In the genomic region with DNA sequence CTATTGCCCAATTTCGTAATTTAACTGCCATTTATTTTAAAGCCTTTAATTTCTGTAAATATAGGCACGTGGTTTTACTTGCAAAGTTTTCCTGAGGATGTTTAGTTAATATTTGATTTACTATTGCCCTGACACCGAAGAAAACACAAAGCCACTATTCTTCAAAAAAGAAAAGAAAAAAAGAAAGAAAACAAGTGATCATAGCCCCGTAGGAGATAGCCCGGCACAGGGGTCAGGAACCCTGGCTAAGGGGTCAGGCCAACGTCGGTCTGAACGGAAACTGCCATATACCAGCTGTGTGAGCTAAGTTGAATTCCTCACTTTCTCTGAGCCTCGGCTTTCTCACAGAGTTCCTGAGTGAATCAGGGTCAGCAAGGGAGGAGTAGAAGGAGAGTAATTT, we compare ENCODE assay signal across 1 cellular context.
TF ChIP-seq lines count a peak whose summit lies in the region.

No MANE protein-coding gene starts in this region.

TF ChIP-seq in K562, 482 proteins besides CTCF, POLR2A, EP300 and RAD21:
- no peak for TF ChIP-seq KLF13 (tag; IDR thresholded peaks at IDR 0.05; ENCODE audit: borderline replicate concordance, low read depth)
TF ChIP-seq in K562: peak in this region for 0.
